Comparison of ENCODE assay signal across 23 cellular contexts in genomic region chr10:115932099-115932498, GRCh38.
DNase-seq lines count a peak whose midpoint lies in the region; ATAC-seq and TF ChIP-seq lines count a peak whose summit lies in the region.
"Had no signal": no experiment of that assay in that cellular context is flagged by ENCODE, and none has a peak within 500 bp of the region (broad histone marks: within the 10 kb centered on the region; RNA-seq: fewer than 3 reads in every experiment).

No MANE protein-coding gene starts in this region.

- no peaks in the 10 kb centered on the region for H3K9me3 ChIP-seq in MM.1S (replicated peaks; ENCODE audit: insufficient read depth, low read length)
- no peaks in the 10 kb centered on the region for H3K9me3 ChIP-seq in upper lobe of left lung
- H3K9me3 ChIP-seq: BE2C had no signal

- TF ChIP-seq POLR2A in upper lobe of left lung (IDR thresholded peaks at IDR 0.05) = no peak

- no peaks in the 10 kb centered on the region for H4K20me1 ChIP-seq in MM.1S (ENCODE audit: insufficient read depth, low read length)
- H4K20me1 ChIP-seq: BLaER1 had no signal

- H3K4me1 ChIP-seq in MM.1S (ENCODE audit: low read length) (peaks cover 42% of the 10 kb centered on the region), upper lobe of left lung (no peaks in the 10 kb centered on the region)
- H3K4me1 ChIP-seq: BE2C had no signal

- no peak for TF ChIP-seq CTCF in MM.1S (IDR thresholded peaks at IDR 0.05; ENCODE audit: low read length)
- no peak for TF ChIP-seq CTCF in upper lobe of left lung (IDR thresholded peaks at IDR 0.05)

- 67 to 88% methylated on average over 2 of the region's 2 CpGs for WGBS in upper lobe of left lung, 2 donors

- 0 out of 2 replicates have a peak overlapping the region, but pooled peaks have one; percentile 69 for H3K4me2 ChIP-seq in MM.1S (ENCODE audit: low read depth, low read length)
- H3K4me2 ChIP-seq: BLaER1 had no signal

- DNase-seq in MM.1S (no peak), SK-N-DZ (ENCODE audit: low spot score) (peak; percentile 83), upper lobe of left lung (no peak), Ammon's horn (ENCODE audit: low spot score) (no peak)
- no peak for DNase-seq in stimulated activated CD4-positive, alpha-beta T cell treated with anti-CD3 and anti-CD28 coated beads, Interleukin-12 subunit alpha, Interleukin-12 subunit beta, amount 100 ng/mL, for 4 hours
- DNase-seq: 8988T; AML-193; BE2C; C1 segment of cervical spinal cord; CD4-positive, alpha-beta memory T cell; CD4-positive, CD25-positive, alpha-beta regulatory T cell; CD8-positive, alpha-beta memory T cell; COR-L47; DMS 273 treated with DMSO at 0.1 percent for 48 hours; DMS153; DMS53; DMS79; DND-41; EL; GDM1 had no signal

- H3F3A ChIP-seq in MM.1S (ENCODE audit: insufficient read depth, low read length) = peaks cover 21% of the 10 kb centered on the region

- H3K27ac ChIP-seq in MM.1S (ENCODE audit: low read length) = peak overlapping the region; percentile 96; the same call in 1 of the 2 replicates
- no peak overlapping the region for H3K27ac ChIP-seq in upper lobe of left lung
- H3K27ac ChIP-seq: BLaER1 had no signal

- TF ChIP-seq EP300 in upper lobe of left lung (IDR thresholded peaks at IDR 0.05) = no peak

- ATAC-seq in SK-N-SH treated with all-trans-retinoic acid at 6 μM for 48 hours (no peak), upper lobe of left lung (ENCODE audit: low FRiP score in 2 of 2) (no peak)
- ATAC-seq: GM12878 had no signal

- no peak overlapping the region for H3K4me3 ChIP-seq in MM.1S (ENCODE audit: low read length)
- H3K4me3 ChIP-seq in upper lobe of left lung = no peak overlapping the region
- H3K4me3 ChIP-seq: BLaER1, GM12878 had no signal

- H3K27me3 ChIP-seq in MM.1S (replicated peaks; ENCODE audit: insufficient read depth, low read length) (no peaks in the 10 kb centered on the region), upper lobe of left lung (no peaks in the 10 kb centered on the region)
- H3K27me3 ChIP-seq: BE2C, BLaER1 had no signal

- H2AFZ ChIP-seq in MM.1S (ENCODE audit: low read length) = no peak overlapping the region

- no peaks in the 10 kb centered on the region for H3K36me3 ChIP-seq in MM.1S (replicated peaks; ENCODE audit: insufficient read depth, low read length)
- H3K36me3 ChIP-seq in upper lobe of left lung = no peaks in the 10 kb centered on the region
- H3K36me3 ChIP-seq: BE2C, BLaER1 had no signal

- no peaks in the 10 kb centered on the region for H3K79me2 ChIP-seq in MM.1S (ENCODE audit: low read length)

- no peaks in the 10 kb centered on the region for H3K9me2 ChIP-seq in MM.1S (replicated peaks; ENCODE audit: insufficient read depth, low read length)

- H3K9ac ChIP-seq in MM.1S (ENCODE audit: low read length) = no peak overlapping the region
- H3K9ac ChIP-seq: BLaER1 had no signal

TF ChIP-seq in SK-N-SH treated with all-trans-retinoic acid at 6 μM for 48 hours, 23 proteins besides CTCF, POLR2A, EP300 and RAD21:
- TF ChIP-seq, protein P1, sequence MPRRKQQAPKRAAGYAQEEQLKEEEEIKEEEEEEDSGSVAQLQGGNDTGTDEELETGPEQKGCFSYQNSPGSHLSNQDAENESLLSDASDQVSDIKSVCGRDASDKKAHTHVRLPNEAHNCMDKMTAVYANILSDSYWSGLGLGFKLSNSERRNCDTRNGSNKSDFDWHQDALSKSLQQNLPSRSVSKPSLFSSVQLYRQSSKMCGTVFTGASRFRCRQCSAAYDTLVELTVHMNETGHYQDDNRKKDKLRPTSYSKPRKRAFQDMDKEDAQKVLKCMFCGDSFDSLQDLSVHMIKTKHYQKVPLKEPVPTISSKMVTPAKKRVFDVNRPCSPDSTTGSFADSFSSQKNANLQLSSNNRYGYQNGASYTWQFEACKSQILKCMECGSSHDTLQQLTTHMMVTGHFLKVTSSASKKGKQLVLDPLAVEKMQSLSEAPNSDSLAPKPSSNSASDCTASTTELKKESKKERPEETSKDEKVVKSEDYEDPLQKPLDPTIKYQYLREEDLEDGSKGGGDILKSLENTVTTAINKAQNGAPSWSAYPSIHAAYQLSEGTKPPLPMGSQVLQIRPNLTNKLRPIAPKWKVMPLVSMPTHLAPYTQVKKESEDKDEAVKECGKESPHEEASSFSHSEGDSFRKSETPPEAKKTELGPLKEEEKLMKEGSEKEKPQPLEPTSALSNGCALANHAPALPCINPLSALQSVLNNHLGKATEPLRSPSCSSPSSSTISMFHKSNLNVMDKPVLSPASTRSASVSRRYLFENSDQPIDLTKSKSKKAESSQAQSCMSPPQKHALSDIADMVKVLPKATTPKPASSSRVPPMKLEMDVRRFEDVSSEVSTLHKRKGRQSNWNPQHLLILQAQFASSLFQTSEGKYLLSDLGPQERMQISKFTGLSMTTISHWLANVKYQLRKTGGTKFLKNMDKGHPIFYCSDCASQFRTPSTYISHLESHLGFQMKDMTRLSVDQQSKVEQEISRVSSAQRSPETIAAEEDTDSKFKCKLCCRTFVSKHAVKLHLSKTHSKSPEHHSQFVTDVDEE (CRISPR knock-in tag; IDR thresholded peaks at IDR 0.05) = peak; percentile 79
- TF ChIP-seq TCF4 (CRISPR knock-in tag; IDR thresholded peaks at IDR 0.05; ENCODE audit: borderline replicate concordance) (peak; percentile 81), ISL1 (CRISPR knock-in tag; IDR thresholded peaks at IDR 0.05) (peak; percentile 57), ZNF70 (CRISPR knock-in tag; IDR thresholded peaks at IDR 0.05) (peak; percentile 76), ESRRG (CRISPR knock-in tag; IDR thresholded peaks at IDR 0.05) (no peak)
